16 cellular contexts compared by ENCODE assay signal in genomic region chr2:9809064-9809356, GRCh38. TPM values are rescaled to one million over a fixed set of nuclear protein-coding genes. Genes with fewer than 3 reads are reported as not detected.
DNase-seq lines count a peak whose midpoint lies in the region; ATAC-seq and TF ChIP-seq lines count a peak whose summit lies in the region.
"Had no signal": no experiment of that assay in that cellular context is flagged by ENCODE, and none has a peak within 500 bp of the region (broad histone marks: within the 10 kb centered on the region; RNA-seq: fewer than 3 reads in every experiment).

No MANE protein-coding gene starts in this region.

- DNase-seq in DMS79 (lab: John Stamatoyannopoulos, UW), result peak; percentile 51
- DNase-seq in NCI-H2029 treated with DMSO at 0.1 percent for 48 hours (lab: John Stamatoyannopoulos, UW), result peak; percentile 26
- DNase-seq in epithelial cell of prostate (ENCODE audit: low read depth, low spot score), result peak; percentile 64
- DNase-seq in sigmoid colon, result peak; percentile 46
- DNase-seq in epidermal melanocyte (ENCODE audit: insufficient read length, low spot score), result no peak
- DNase-seq: activated CD4-positive, alpha-beta T cell treated with anti-CD3 and anti-CD28 coated beads for 4 hours; activated naive CD4-positive, alpha-beta T cell treated with anti-CD3 and anti-CD28 coated beads, Interleukin-2, amount 10 ng/mL, durations not matched to agents 7 days and 5 days; activated T-cell treated with anti-CD3 and anti-CD28 coated beads for 4 hours; AML-193; heart right ventricle; NCI-H1930; SHP77 treated with DMSO at 0.1 percent for 48 hours; stimulated activated naive CD8-positive, alpha-beta T cell treated with anti-CD3 and anti-CD28 coated beads, Interleukin-15, Interleukin-2, amounts not matched to agents 100 U/mL and 50 U/mL, for 24 hours had no signal

- H3K27me3 ChIP-seq in sigmoid colon, result no peaks in the 10 kb centered on the region
- H3K27me3 ChIP-seq: heart right ventricle had no signal

- no peak for TF ChIP-seq CTCF in sigmoid colon (IDR thresholded peaks at IDR 0.05)

- 29 to 74% methylated on average over 4 of the region's 4 CpGs for WGBS in sigmoid colon, 2 donors

- H3K4me1 ChIP-seq in sigmoid colon, result peaks cover 0 to 9% (median 7%) of the 10 kb centered on the region in 4 donors

- no peaks in the 10 kb centered on the region for H3K9me3 ChIP-seq in sigmoid colon

- H3K36me3 ChIP-seq in sigmoid colon, result no peaks in the 10 kb centered on the region
- H3K36me3 ChIP-seq: heart right ventricle had no signal

- TF ChIP-seq EP300 in sigmoid colon (IDR thresholded peaks at IDR 0.05), result no peak

- H3K4me3 ChIP-seq in sigmoid colon, result no peak overlapping the region
- H3K4me3 ChIP-seq: heart right ventricle had no signal

- H3K27ac ChIP-seq in epithelial cell of prostate (peak overlapping the region; percentile 24), sigmoid colon (no peak overlapping the region)
- H3K27ac ChIP-seq: heart right ventricle had no signal

- intact Hi-C loops in sigmoid colon (cut with DNase I), result no loop called here

- ATAC-seq in HG03159 (IDR thresholded peaks at IDR 0.05; ENCODE audit: unreplicated experiment) (no peak), GM18870 (IDR thresholded peaks at IDR 0.05; ENCODE audit: unreplicated experiment) (no peak), GM21619 (IDR thresholded peaks at IDR 0.05; ENCODE audit: unreplicated experiment) (no peak)
- ATAC-seq: heart right ventricle; stimulated activated naive CD8-positive, alpha-beta T cell treated with anti-CD3 and anti-CD28 coated beads, Interleukin-15, Interleukin-2, amounts not matched to agents 100 U/mL and 50 U/mL, for 24 hours had no signal

- no peak for TF ChIP-seq POLR2A in sigmoid colon (IDR thresholded peaks at IDR 0.05)

RNA-seq across cellular contexts. Expression of gene TAF1B, which starts 34.3 kb away (rescaled TPM):
- total RNA-seq in sigmoid colon, result 10 to 100 TPM; 10.3 to 14.5 (median 12.2) TPM
- polyA plus RNA-seq in sigmoid colon, result 10 to 100 TPM in 1 of 3 donors, 1 to 10 TPM in 2; 2.3 to 19.8 (median 6.7) TPM
